15 cellular contexts compared by ENCODE assay signal in the genomic region with DNA sequence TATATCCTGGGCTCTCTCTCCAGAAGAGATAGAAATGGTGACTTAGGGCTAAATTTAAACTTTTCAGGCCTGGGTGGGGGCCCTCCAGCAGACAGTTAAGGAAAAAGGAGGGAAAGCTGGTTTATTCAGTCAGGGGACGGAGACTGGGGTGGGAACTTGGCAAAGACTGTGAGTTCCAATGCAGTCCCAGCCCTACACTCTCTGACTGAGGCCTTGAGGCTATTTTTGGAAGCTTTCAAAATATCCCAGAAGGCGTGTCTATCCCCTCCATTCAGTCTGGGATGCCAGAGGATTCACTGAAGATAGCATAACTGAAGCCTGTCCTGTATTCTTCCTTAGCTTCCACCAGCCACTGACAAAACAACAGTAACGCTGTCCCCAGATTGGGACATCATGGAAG. TPM values are rescaled to one million over a fixed set of nuclear protein-coding genes. Genes with fewer than 3 reads are reported as not detected.
A peak's percentile ranks its signal among the peaks of the same experiment; 100 is the strongest.
DNase-seq lines count a peak whose midpoint lies in the region; ATAC-seq, FAIRE-seq and TF ChIP-seq lines count a peak whose summit lies in the region.
"Had no signal": no experiment of that assay in that cellular context is flagged by ENCODE, and none has a peak within 500 bp of the region (broad histone marks: within the 10 kb centered on the region; RNA-seq: fewer than 3 reads in every experiment).

No MANE protein-coding gene starts in this region.

- TF ChIP-seq CTCF in liver (IDR thresholded peaks at IDR 0.05; ENCODE audit: low read depth, low read length, missing input control) (no peak), HepG2 (CRISPR knock-in tag; IDR thresholded peaks at IDR 0.05) (no peak), progenitor cell of endocrine pancreas (IDR thresholded peaks at IDR 0.05; ENCODE audit: unreplicated experiment) (no peak), CD14-positive monocyte (IDR thresholded peaks at IDR 0.05) (no peak)

- TF ChIP-seq POLR2A in HepG2 (IDR thresholded peaks at IDR 0.05; ENCODE audit: insufficient read depth in 1 of 2, low read depth in 2 of 2, low read length in 2 of 2) = no peak

- H3K9ac ChIP-seq in liver (ENCODE audit: low read depth in 1 of 2, low read length in 2 of 2) (no peak overlapping the region), HepG2 (ENCODE audit: insufficient read depth, low read depth, low read length) (no peak overlapping the region), rectal smooth muscle tissue (ENCODE audit: low read length) (no peak overlapping the region)

- intact Hi-C loops in HepG2 (cut with micrococcal nuclease; ENCODE audit: unreplicated experiment) = no loop called here
- intact Hi-C loops in left ventricle myocardium superior (cut with micrococcal nuclease) = no loop called here
- intact Hi-C loops in activated CD4-positive, alpha-beta memory T cell treated with anti-CD3 and anti-CD28 coated beads for 36 hours (cut with micrococcal nuclease) = no loop called here
- intact Hi-C loops in CD14-positive monocyte (cut with micrococcal nuclease) = no loop called here

- H3K36me3 Mint-ChIP-seq in progenitor cell of endocrine pancreas (ENCODE audit: insufficient read depth) (no peaks in the 10 kb centered on the region), CD14-positive monocyte (no peaks in the 10 kb centered on the region)
- no peaks in the 10 kb centered on the region for H3K36me3 Mint-ChIP-seq in activated CD4-positive, alpha-beta memory T cell treated with anti-CD3 and anti-CD28 coated beads for 36 hours
- H3K36me3 Mint-ChIP-seq: IgD-negative memory B cell, memory B cell had no signal

- H3K27ac Mint-ChIP-seq in progenitor cell of endocrine pancreas = no peak overlapping the region
- no peak overlapping the region for H3K27ac Mint-ChIP-seq in activated CD4-positive, alpha-beta memory T cell treated with anti-CD3 and anti-CD28 coated beads for 36 hours
- peak overlapping the region in 2 of 7 donors; percentile 2 to 58 for H3K27ac Mint-ChIP-seq in CD14-positive monocyte
- H3K27ac Mint-ChIP-seq: endodermal cell, memory B cell had no signal

- H3K4me1 ChIP-seq in liver (ENCODE audit: control insufficient read depth in 4 of 4, insufficient read depth in 4 of 4, low read length in 3 of 4) (no peaks in the 10 kb centered on the region), HepG2 (ENCODE audit: insufficient read depth, low read length) (no peaks in the 10 kb centered on the region), rectal smooth muscle tissue (ENCODE audit: control insufficient read depth, insufficient read depth, low read length) (peaks cover 7% of the 10 kb centered on the region)

- H3K36me3 ChIP-seq in liver (ENCODE audit: control insufficient read depth in 4 of 4, insufficient read depth in 3 of 4, low read depth in 1 of 4, low read length in 3 of 4) (no peaks in the 10 kb centered on the region), HepG2 (replicated peaks in 1 of 2; ENCODE audit: control insufficient read depth in 1 of 2, insufficient read depth in 2 of 2, low read length in 2 of 2) (no peaks in the 10 kb centered on the region), rectal smooth muscle tissue (ENCODE audit: control insufficient read depth, insufficient read depth, low read length) (no peaks in the 10 kb centered on the region)

- no peak for ATAC-seq in HepG2
- peak; percentile 99 for ATAC-seq in left ventricle myocardium superior

- H3K4me3 Mint-ChIP-seq in progenitor cell of endocrine pancreas (ENCODE audit: low read depth) (no peak overlapping the region), CD14-positive monocyte (no peak overlapping the region)
- no peak overlapping the region for H3K4me3 Mint-ChIP-seq in activated CD4-positive, alpha-beta memory T cell treated with anti-CD3 and anti-CD28 coated beads for 36 hours
- H3K4me3 Mint-ChIP-seq: endodermal cell, IgD-negative memory B cell, memory B cell had no signal

- H3K27me3 Mint-ChIP-seq in progenitor cell of endocrine pancreas = no peaks in the 10 kb centered on the region
- H3K27me3 Mint-ChIP-seq in activated CD4-positive, alpha-beta memory T cell treated with anti-CD3 and anti-CD28 coated beads for 36 hours = no peaks in the 10 kb centered on the region
- peaks cover 0 to 50% (median 0%) of the 10 kb centered on the region in 3 donors for H3K27me3 Mint-ChIP-seq in CD14-positive monocyte (ENCODE audit: low read depth in 3 of 3)
- H3K27me3 Mint-ChIP-seq: memory B cell had no signal

- DNase-seq in HepG2 (ENCODE audit: low spot score) (no peak), left ventricle myocardium superior (peak; percentile 28), progenitor cell of endocrine pancreas (ENCODE audit: low spot score, unreplicated experiment) (no peak), CD14-positive monocyte (ENCODE audit: low spot score) (no peak)
- no peak for DNase-seq in stimulated activated CD4-positive, alpha-beta T cell treated with anti-CD3 and anti-CD28 coated beads, Interleukin-15, amount 100 ng/mL, for 24 hours
- DNase-seq in activated CD4-positive, alpha-beta memory T cell treated with anti-CD3 and anti-CD28 coated beads for 36 hours = no peak
- DNase-seq: endodermal cell, NCI-H1436 treated with DMSO at 0.1 percent for 48 hours, NCI-H510A treated with DMSO at 0.1 percent for 48 hours had no signal

- no peak overlapping the region for H3K4me2 ChIP-seq in HepG2 (ENCODE audit: low read depth, low read length)
- H3K4me2 ChIP-seq: A549 had no signal

- in situ Hi-C loops in HepG2 (cut with HindIII; ENCODE audit: extremely low pct_ligation_motif_present, low pct_unique_long_range_greater_than_20kb) = no loop called here

- no peak overlapping the region for H3K27ac ChIP-seq in liver (ENCODE audit: low read depth in 1 of 2, low read length in 2 of 2)
- H3K27ac ChIP-seq in HepG2 (ENCODE audit: extremely low read length, insufficient read depth, low read length) = no peak overlapping the region
- H3K27ac ChIP-seq in rectal smooth muscle tissue (ENCODE audit: low read depth, low read length) = peak overlapping the region; percentile 61

- H3K9me3 Mint-ChIP-seq in progenitor cell of endocrine pancreas (ENCODE audit: low read depth) (peaks cover 18% of the 10 kb centered on the region), CD14-positive monocyte (peaks cover 0 to 3% (median 0%) of the 10 kb centered on the region in 7 donors)
- H3K9me3 Mint-ChIP-seq in activated CD4-positive, alpha-beta memory T cell treated with anti-CD3 and anti-CD28 coated beads for 36 hours = no peaks in the 10 kb centered on the region
- H3K9me3 Mint-ChIP-seq: memory B cell had no signal

- no peaks in the 10 kb centered on the region for H4K20me1 ChIP-seq in HepG2 (ENCODE audit: insufficient read depth, low read length)

- no peaks in the 10 kb centered on the region for H3K4me1 Mint-ChIP-seq in progenitor cell of endocrine pancreas (ENCODE audit: low read depth)
- H3K4me1 Mint-ChIP-seq in activated CD4-positive, alpha-beta memory T cell treated with anti-CD3 and anti-CD28 coated beads for 36 hours (ENCODE audit: low read depth) = no peaks in the 10 kb centered on the region
- H3K4me1 Mint-ChIP-seq in CD14-positive monocyte = peaks cover 25% of the 10 kb centered on the region
- H3K4me1 Mint-ChIP-seq: endodermal cell had no signal

- no peak for FAIRE-seq in HepG2 (lab: Jason Lieb, UNC)
- FAIRE-seq: D721Med had no signal

- POLR2A ChIA-PET in HepG2 (lab: Yijun Ruan, JAX) = no interaction called here
- POLR2A ChIA-PET in activated CD4-positive, alpha-beta memory T cell treated with anti-CD3 and anti-CD28 coated beads for 36 hours (lab: Charles Lee) = no interaction called here

- TF ChIP-seq EP300 in HepG2 (IDR thresholded peaks at IDR 0.05; ENCODE audit: low read depth in 2 of 2, low read length in 2 of 2) = no peak
- TF ChIP-seq EP300 in HepG2 (CRISPR knock-in tag; IDR thresholded peaks at IDR 0.05; ENCODE audit: borderline replicate concordance) = no peak

- no peak overlapping the region for H2AFZ ChIP-seq in HepG2 (ENCODE audit: low read length)

- 83% methylated on average over 3 of the region's 3 CpGs for WGBS in liver
- 22% methylated on average over 1 of the region's 3 CpGs for WGBS in HepG2 (ENCODE audit: low lambda C conversion rate)

- H3K27me3 ChIP-seq in liver (ENCODE audit: control insufficient read depth in 4 of 4, insufficient read depth in 4 of 4, low read length in 3 of 4) (no peaks in the 10 kb centered on the region), HepG2 (ENCODE audit: control insufficient read depth in 1 of 2, insufficient read depth in 2 of 2, low read length in 2 of 2) (no peaks in the 10 kb centered on the region), rectal smooth muscle tissue (ENCODE audit: control insufficient read depth, insufficient read depth, low read length) (no peaks in the 10 kb centered on the region)

- no peaks in the 10 kb centered on the region for H3K79me2 ChIP-seq in HepG2 (ENCODE audit: insufficient read depth, low read length)

- H3K4me3 ChIP-seq in liver (ENCODE audit: low read depth in 1 of 3, low read length in 3 of 3) = no peak overlapping the region
- H3K4me3 ChIP-seq in HepG2 (replicated peaks in 1 of 3; ENCODE audit: insufficient read depth in 1 of 3, low read depth in 2 of 3, low read length in 3 of 3) = no peak overlapping the region
- no peak overlapping the region for H3K4me3 ChIP-seq in rectal smooth muscle tissue (ENCODE audit: low read length)
- H3K4me3 ChIP-seq: A549 had no signal

- TF ChIP-seq RAD21 in liver (IDR thresholded peaks at IDR 0.05) (no peak), HepG2 (CRISPR knock-in tag; IDR thresholded peaks at IDR 0.05) (no peak)

- H3K9me3 ChIP-seq in liver (ENCODE audit: control insufficient read depth in 4 of 4, low read length in 3 of 4) (no peaks in the 10 kb centered on the region), HepG2 (ENCODE audit: low read length) (no peaks in the 10 kb centered on the region)
- H3K9me3 ChIP-seq: A549 had no signal

- CTCF ChIA-PET in HepG2 (lab: Yijun Ruan, JAX; ENCODE audit: low intra/inter-chr PET ratio, low total read pairs) = no interaction called here
- CTCF ChIA-PET in activated CD4-positive, alpha-beta memory T cell treated with anti-CD3 and anti-CD28 coated beads for 36 hours (lab: Charles Lee) = no interaction called here

- BruUV-seq in HepG2 (replicated peaks; lab: Mats Ljungman, UMichigan) = no TSS peak

RNA-seq across cellular contexts. Expression of a gene that starts 32.1 kb away (rescaled TPM):
- total RNA-seq in liver = 10 to 100 TPM; 34.6 to 46.5 TPM
- 10 to 100 TPM; 24.3 to 70.0 TPM for polyA plus RNA-seq in liver
- total RNA-seq in HepG2 (2016; rRNA removed; fragmentation: Illumina TruSeq; extraction: Trizol) = not detected in 2 replicates
- total RNA-seq in HepG2 (2016; cell fraction: cytosol; rRNA removed; fragmentation: Illumina TruSeq; extraction: Trizol; ENCODE audit: low read depth) = not detected in 2 replicates
- not detected in 2 replicates for total RNA-seq in HepG2 (2016; cell fraction: insoluble cytoplasmic fraction; rRNA removed; fragmentation: Illumina TruSeq; extraction: Trizol)
- total RNA-seq in HepG2 (2016; cell fraction: membrane; rRNA removed; fragmentation: Illumina TruSeq; extraction: Trizol) = not detected in 2 replicates
- total RNA-seq in HepG2 (2016; cell fraction: nucleus; rRNA removed; fragmentation: Illumina TruSeq; extraction: Trizol) = 0.09 TPM in 1 of 2 replicates, not detected in the other
- polyA plus RNA-seq in HepG2 (2011; rRNA removed) = 0.15 and 0.40 TPM in 2 replicates
- 0.12 and 0.19 TPM in 2 replicates for polyA plus RNA-seq in HepG2 (2011; cell fraction: cytosol; rRNA removed)
- 0.06 and 0.29 TPM in 2 replicates for polyA plus RNA-seq in HepG2 (2011; cell fraction: nucleus; rRNA removed)
- 0.09 TPM in 1 of 2 replicates, not detected in the other for polyA plus RNA-seq in HepG2 (2012)
- not detected in 2 replicates for polyA plus RNA-seq in HepG2 (2016; cell fraction: cytosol; fragmentation: Illumina TruSeq; extraction: Trizol; ENCODE audit: low read depth)
- 0.05 TPM in 1 of 2 replicates, not detected in the other for polyA plus RNA-seq in HepG2 (2016; cell fraction: insoluble cytoplasmic fraction; fragmentation: Illumina TruSeq; extraction: Trizol; ENCODE audit: low read depth)
- not detected in 2 replicates for polyA plus RNA-seq in HepG2 (2016; cell fraction: membrane; fragmentation: Illumina TruSeq; extraction: Trizol; ENCODE audit: low read depth)
- polyA plus RNA-seq in HepG2 (2016; cell fraction: nucleus; fragmentation: Illumina TruSeq; extraction: Trizol; ENCODE audit: insufficient read depth, low read depth) = not detected in 2 replicates
- polyA minus RNA-seq in HepG2 (2011; rRNA and poly(A)+ RNA removed; ENCODE audit: low replicate concordance) = 0.94 and 357 TPM in 2 replicates
- 0.59 and 0.70 TPM in 2 replicates for polyA minus RNA-seq in HepG2 (2011; cell fraction: cytosol; rRNA and poly(A)+ RNA removed)
- 0.37 and 0.52 TPM in 2 replicates for polyA minus RNA-seq in HepG2 (2011; cell fraction: nucleus; rRNA and poly(A)+ RNA removed)
- 91.2 TPM for total RNA-seq in left ventricle myocardium superior
- 28.8 and 34.0 TPM in 2 replicates for total RNA-seq in progenitor cell of endocrine pancreas
- total RNA-seq in activated CD4-positive, alpha-beta memory T cell treated with anti-CD3 and anti-CD28 coated beads for 36 hours = 100 to 1,000 TPM; 494 to 502 TPM
- polyA plus RNA-seq in CD14-positive monocyte = 100 to 1,000 TPM; 691 to 888 TPM

Comparison
In these comparisons a context has a peak if more than half of its experiments do, and no peak if none do; other contexts are left out.
1. RNA of a gene that starts 32.1 kb away (total RNA-seq): 494 to 502 TPM in activated CD4-positive, alpha-beta memory T cell treated with anti-CD3 and anti-CD28 coated beads for 36 hours, 91.2 TPM in left ventricle myocardium superior (single experiment), 34.6 to 46.5 TPM in liver and 28.8 to 34.0 TPM in progenitor cell of endocrine pancreas; 0.09 TPM in HepG2; every median in the first group is over 10 times any median in the second.